9 cellular contexts compared by ENCODE assay signal in genomic region chr2:25558262-25558661, GRCh38.
DNase-seq lines count a peak whose midpoint lies in the region; ATAC-seq and TF ChIP-seq lines count a peak whose summit lies in the region.
"Had no signal": no experiment of that assay in that cellular context is flagged by ENCODE, and none has a peak within 500 bp of the region (broad histone marks: within the 10 kb centered on the region; RNA-seq: fewer than 3 reads in every experiment).

No MANE protein-coding gene starts in this region.

- H3K9me3 Mint-ChIP-seq in activated CD8-positive, alpha-beta memory T cell treated with anti-CD3 and anti-CD28 coated beads, Interleukin-2, amount 10 ng/mL, durations not matched to agents 7 days and 5 days (ENCODE audit: low read depth), result peaks cover 4% of the 10 kb centered on the region

- no peak overlapping the region for H4K8ac ChIP-seq in IMR-90 (ENCODE audit: low read depth in 2 of 2, low read length in 2 of 2)

- H2AFZ ChIP-seq in IMR-90 (replicated peaks; ENCODE audit: low read length, poor library complexity), result no peak overlapping the region

- dilution Hi-C loops in IMR-90 (cut with HindIII; ENCODE audit: low sequenced_read_pairs, unreplicated experiment), result no loop called here

- no peak overlapping the region for H3K4ac ChIP-seq in IMR-90 (ENCODE audit: low read depth, low read length)

- no peak overlapping the region for H2BK20ac ChIP-seq in IMR-90 (ENCODE audit: low read depth, low read length)

- H2BK120ac ChIP-seq in IMR-90 (ENCODE audit: low read depth, low read length), result no peak overlapping the region

- POLR2A ChIA-PET in IMR-90 (lab: Charles Lee; ENCODE audit: unreplicated experiment), result no interaction called here
- POLR2A ChIA-PET in HEK293T (lab: Yijun Ruan, JAX), result no interaction called here

- H3K4me1 Mint-ChIP-seq in activated CD8-positive, alpha-beta memory T cell treated with anti-CD3 and anti-CD28 coated beads, Interleukin-2, amount 10 ng/mL, durations not matched to agents 7 days and 5 days, result peaks cover 57% of the 10 kb centered on the region

- H2BK15ac ChIP-seq in IMR-90 (ENCODE audit: low read depth, low read length), result no peak overlapping the region

- no TSS peak for BruUV-seq in IMR-90 (replicated peaks; lab: Mats Ljungman, UMichigan)

- H4K20me1 ChIP-seq in IMR-90 (ENCODE audit: insufficient read depth, low read length), result no peaks in the 10 kb centered on the region

- H3K79me1 ChIP-seq in IMR-90 (ENCODE audit: low read depth in 1 of 2, low read length in 2 of 2), result no peaks in the 10 kb centered on the region

- H3K4me3 ChIP-seq in IMR-90 (ENCODE audit: insufficient read depth, low read depth, low read length) (no peak overlapping the region), iPS-20b (ENCODE audit: low read length) (no peak overlapping the region)
- H3K4me3 ChIP-seq: skin epidermis had no signal

- no peak for TF ChIP-seq CTCF in IMR-90 (conservative IDR thresholded peaks at IDR 0.05; ENCODE audit: low read depth, low read length)

- in situ Hi-C loops in IMR-90 (cut with MboI; ENCODE audit: low sequenced_read_pairs), result no loop called here

- H3K27ac ChIP-seq in IMR-90 (ENCODE audit: insufficient read depth, low read length), result no peak overlapping the region
- H3K27ac ChIP-seq in iPS-20b (ENCODE audit: low read length), result peak overlapping the region; percentile 17

- ATAC-seq in GM21381 (IDR thresholded peaks at IDR 0.05; ENCODE audit: unreplicated experiment), result peak; percentile 59
- ATAC-seq in IMR-90 (ENCODE audit: low read depth), result peak; percentile 44; the same call in 1 of the 2 replicates
- peak; percentile 98 for ATAC-seq in activated CD8-positive, alpha-beta memory T cell treated with anti-CD3 and anti-CD28 coated beads, Interleukin-2, amount 10 ng/mL, durations not matched to agents 7 days and 5 days
- no peak for ATAC-seq in HG03025 (IDR thresholded peaks at IDR 0.05; ENCODE audit: low FRiP score, unreplicated experiment)

- H4K5ac ChIP-seq in IMR-90 (ENCODE audit: low read depth, low read length), result no peak overlapping the region

- H3K4me2 ChIP-seq in IMR-90 (ENCODE audit: low read depth, low read length), result no peak overlapping the region

- no peaks in the 10 kb centered on the region for H3K36me3 ChIP-seq in IMR-90 (ENCODE audit: control insufficient read depth, insufficient read depth, low read length)
- H3K36me3 ChIP-seq in iPS-20b (ENCODE audit: insufficient read depth, low read depth, low read length), result no peaks in the 10 kb centered on the region

- intact Hi-C loops in IMR-90 (cut with micrococcal nuclease), result no loop called here

- H3K9me1 ChIP-seq in IMR-90 (ENCODE audit: insufficient read depth, low read length), result no peaks in the 10 kb centered on the region

- peak overlapping the region; percentile 27 for H3K4me3 Mint-ChIP-seq in activated CD8-positive, alpha-beta memory T cell treated with anti-CD3 and anti-CD28 coated beads, Interleukin-2, amount 10 ng/mL, durations not matched to agents 7 days and 5 days

- peaks cover 24% of the 10 kb centered on the region for H3K36me3 Mint-ChIP-seq in activated CD8-positive, alpha-beta memory T cell treated with anti-CD3 and anti-CD28 coated beads, Interleukin-2, amount 10 ng/mL, durations not matched to agents 7 days and 5 days

- H3K4me1 ChIP-seq in IMR-90 (ENCODE audit: control insufficient read depth, insufficient read depth, low read length) (peaks cover 2% of the 10 kb centered on the region), iPS-20b (ENCODE audit: insufficient read depth, low read length) (peaks cover 10% of the 10 kb centered on the region)

- H3K27me3 ChIP-seq in IMR-90 (ENCODE audit: control insufficient read depth, insufficient read depth, low read length) (no peaks in the 10 kb centered on the region), iPS-20b (ENCODE audit: insufficient read depth, low read length) (no peaks in the 10 kb centered on the region)

- H4K91ac ChIP-seq in IMR-90 (ENCODE audit: insufficient read depth, low read depth, low read length), result no peak overlapping the region

- WGBS in IMR-90 (ENCODE audit: extremely low coverage in 2 of 2, insufficient read length in 1 of 2), 2 experiments, result 0% methylated on average over 1 of the region's 2 CpGs; no CpG with 5 or more reads in 1 of the 2 experiments

- H3K14ac ChIP-seq in IMR-90 (replicated peaks; ENCODE audit: low read depth, low read length), result no peak overlapping the region; the same call in 1 of the 2 replicates

- no peak overlapping the region for H3K56ac ChIP-seq in IMR-90 (ENCODE audit: extremely low read depth, insufficient read depth, low read length)

- no peak overlapping the region for H3K23ac ChIP-seq in IMR-90 (ENCODE audit: low read depth, low read length)

- H2BK5ac ChIP-seq in IMR-90 (ENCODE audit: low read depth, low read length, poor library complexity, severe bottlenecking), result no peak overlapping the region

- no peak overlapping the region for H2AK5ac ChIP-seq in IMR-90 (ENCODE audit: low read depth, low read length)

- H3K9me3 ChIP-seq in IMR-90 (ENCODE audit: control insufficient read depth, insufficient read depth, low read length), result no peaks in the 10 kb centered on the region
- no peaks in the 10 kb centered on the region for H3K9me3 ChIP-seq in iPS-20b (ENCODE audit: insufficient read depth, low read depth, low read length)

- TF ChIP-seq RAD21 in IMR-90 (IDR thresholded peaks at IDR 0.05; ENCODE audit: low read length), result no peak

- H3K27me3 Mint-ChIP-seq in activated CD8-positive, alpha-beta memory T cell treated with anti-CD3 and anti-CD28 coated beads, Interleukin-2, amount 10 ng/mL, durations not matched to agents 7 days and 5 days, result no peaks in the 10 kb centered on the region

- no peak overlapping the region for H2AK9ac ChIP-seq in IMR-90 (replicated peaks; ENCODE audit: low read depth, low read length, poor library complexity)

- no peak overlapping the region for H3K18ac ChIP-seq in IMR-90 (ENCODE audit: low read depth, low read length)

- H3K27ac Mint-ChIP-seq in activated CD8-positive, alpha-beta memory T cell treated with anti-CD3 and anti-CD28 coated beads, Interleukin-2, amount 10 ng/mL, durations not matched to agents 7 days and 5 days, result peak overlapping the region; percentile 98

- no peak for TF ChIP-seq POLR2A in IMR-90 (IDR thresholded peaks at IDR 0.05; ENCODE audit: low read depth, low read length)

- peak; percentile 76 for DNase-seq in COLO829 (ENCODE audit: low spot score)
- peak; percentile 85 for DNase-seq in IMR-90
- peak; percentile 80 for DNase-seq in activated CD8-positive, alpha-beta memory T cell treated with anti-CD3 and anti-CD28 coated beads, Interleukin-2, amount 10 ng/mL, durations not matched to agents 7 days and 5 days
- no peak for DNase-seq in NCI-H526 (lab: John Stamatoyannopoulos, UW)
- no peak for DNase-seq in HEK293T (ENCODE audit: extremely low spot score)

- no peak overlapping the region for H3K9ac ChIP-seq in IMR-90 (ENCODE audit: low read depth, low read length)
- H3K9ac ChIP-seq in iPS-20b (ENCODE audit: low read depth, low read length), result no peak overlapping the region

- CTCF ChIA-PET in IMR-90 (lab: Yijun Ruan, JAX), result no interaction called here
- CTCF ChIA-PET in activated CD8-positive, alpha-beta memory T cell treated with anti-CD3 and anti-CD28 coated beads, Interleukin-2, amount 10 ng/mL, durations not matched to agents 7 days and 5 days (lab: Charles Lee), result interaction anchor here (0.6 to 4.0 kb wide), 11 partner anchors 9 to 281 kb away, joined by 3 to 23 read pairs (median 5); no protein-coding TSS in a partner anchor
- CTCF ChIA-PET in HEK293T (lab: Yijun Ruan, JAX), result no interaction called here

TF ChIP-seq in IMR-90, 13 proteins besides CTCF, POLR2A, EP300 and RAD21:
- TF ChIP-seq RFX5 (IDR thresholded peaks at IDR 0.05; ENCODE audit: low read depth, low read length) (no peak), ELK1 (IDR thresholded peaks at IDR 0.05; ENCODE audit: borderline replicate concordance, low read depth, low read length) (no peak), NFE2L2 (IDR thresholded peaks at IDR 0.05; ENCODE audit: low read depth, low read length) (peak; percentile 68), MAFK (IDR thresholded peaks at IDR 0.05; ENCODE audit: low read depth, low read length) (peak; percentile 52; the same call in 1 of the 2 replicates), CHD1 (IDR thresholded peaks at IDR 0.05; ENCODE audit: low read depth, low read length) (no peak), MAZ (IDR thresholded peaks at IDR 0.05; ENCODE audit: borderline replicate concordance, low read depth, low read length) (no peak), FOS (IDR thresholded peaks at IDR 0.05; ENCODE audit: low read depth, low read length) (peak; percentile 13; the same call in 1 of the 2 replicates)
TF ChIP-seq in IMR-90: peak in this region for 3.

TF ChIP-seq in HEK293T, 16 proteins besides CTCF, POLR2A, EP300 and RAD21:
- TF ChIP-seq LEF1 (IDR thresholded peaks at IDR 0.05; ENCODE audit: borderline replicate concordance), result no peak
- TF ChIP-seq SP1 (IDR thresholded peaks at IDR 0.05), result no peak
- TF ChIP-seq L3MBTL2 (conservative IDR thresholded peaks at IDR 0.05), result no peak
- TF ChIP-seq PKNOX1 (IDR thresholded peaks at IDR 0.05), result no peak

Comparison
In these comparisons a context has a peak if more than half of its experiments do, and no peak if none do; other contexts are left out.
1. DNase-seq: peak in COLO829 (single experiment), IMR-90 (single experiment) and activated CD8-positive, alpha-beta memory T cell treated with anti-CD3 and anti-CD28 coated beads, Interleukin-2, amount 10 ng/mL, durations not matched to agents 7 days and 5 days (single experiment); none in NCI-H526 (0 of 2) and HEK293T (single experiment).